In the genomic region with DNA sequence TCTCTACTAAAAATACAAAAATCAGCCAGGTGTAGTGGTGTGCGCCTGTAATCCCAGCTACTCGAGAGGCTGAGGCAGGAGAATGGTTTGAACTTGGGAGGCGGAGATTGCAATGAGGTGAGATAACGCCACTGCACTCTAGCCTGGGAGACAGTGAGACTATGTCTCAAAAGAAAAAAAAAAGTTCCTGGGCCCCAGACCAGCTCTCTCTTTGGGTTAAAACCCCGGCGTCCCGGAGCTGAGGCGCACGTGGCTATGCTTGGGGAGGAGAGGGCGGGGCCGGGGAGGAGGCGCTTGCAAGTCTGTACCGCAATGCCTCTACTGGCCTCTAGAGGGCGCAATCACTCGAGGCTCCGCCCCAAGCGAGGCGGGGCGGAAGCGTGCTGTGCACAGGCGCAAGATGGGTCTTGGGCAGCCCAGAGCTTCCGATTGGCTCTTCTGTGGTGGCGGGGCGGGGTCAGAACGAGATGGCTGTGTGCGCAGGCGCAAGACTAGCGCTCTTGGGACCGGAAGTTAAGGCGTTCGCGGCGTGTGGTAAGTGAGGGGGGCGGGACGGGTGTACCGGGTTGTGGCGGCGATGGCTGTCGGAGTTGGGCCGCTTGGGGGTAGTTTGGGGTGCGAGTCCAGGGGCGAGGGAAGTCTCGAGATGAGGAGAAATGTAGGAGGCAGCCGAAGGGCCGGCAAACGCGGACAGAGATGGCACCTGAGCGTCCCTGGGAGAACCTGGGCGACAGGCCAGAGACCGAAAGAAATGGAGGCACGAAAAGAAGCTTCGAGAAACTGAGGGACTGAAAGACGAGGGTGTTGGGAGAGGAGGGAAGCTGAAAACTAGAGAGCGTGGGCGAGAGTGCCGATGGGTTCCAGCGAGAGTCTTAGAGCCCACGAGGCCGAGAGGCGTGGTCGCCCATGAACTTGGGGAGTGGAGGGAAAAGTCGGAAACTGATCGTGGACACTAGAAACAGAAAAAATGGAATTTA, we compare ENCODE assay signal across 1 cellular context.
TF ChIP-seq lines count a peak whose summit lies in the region.

A gene with protein sequence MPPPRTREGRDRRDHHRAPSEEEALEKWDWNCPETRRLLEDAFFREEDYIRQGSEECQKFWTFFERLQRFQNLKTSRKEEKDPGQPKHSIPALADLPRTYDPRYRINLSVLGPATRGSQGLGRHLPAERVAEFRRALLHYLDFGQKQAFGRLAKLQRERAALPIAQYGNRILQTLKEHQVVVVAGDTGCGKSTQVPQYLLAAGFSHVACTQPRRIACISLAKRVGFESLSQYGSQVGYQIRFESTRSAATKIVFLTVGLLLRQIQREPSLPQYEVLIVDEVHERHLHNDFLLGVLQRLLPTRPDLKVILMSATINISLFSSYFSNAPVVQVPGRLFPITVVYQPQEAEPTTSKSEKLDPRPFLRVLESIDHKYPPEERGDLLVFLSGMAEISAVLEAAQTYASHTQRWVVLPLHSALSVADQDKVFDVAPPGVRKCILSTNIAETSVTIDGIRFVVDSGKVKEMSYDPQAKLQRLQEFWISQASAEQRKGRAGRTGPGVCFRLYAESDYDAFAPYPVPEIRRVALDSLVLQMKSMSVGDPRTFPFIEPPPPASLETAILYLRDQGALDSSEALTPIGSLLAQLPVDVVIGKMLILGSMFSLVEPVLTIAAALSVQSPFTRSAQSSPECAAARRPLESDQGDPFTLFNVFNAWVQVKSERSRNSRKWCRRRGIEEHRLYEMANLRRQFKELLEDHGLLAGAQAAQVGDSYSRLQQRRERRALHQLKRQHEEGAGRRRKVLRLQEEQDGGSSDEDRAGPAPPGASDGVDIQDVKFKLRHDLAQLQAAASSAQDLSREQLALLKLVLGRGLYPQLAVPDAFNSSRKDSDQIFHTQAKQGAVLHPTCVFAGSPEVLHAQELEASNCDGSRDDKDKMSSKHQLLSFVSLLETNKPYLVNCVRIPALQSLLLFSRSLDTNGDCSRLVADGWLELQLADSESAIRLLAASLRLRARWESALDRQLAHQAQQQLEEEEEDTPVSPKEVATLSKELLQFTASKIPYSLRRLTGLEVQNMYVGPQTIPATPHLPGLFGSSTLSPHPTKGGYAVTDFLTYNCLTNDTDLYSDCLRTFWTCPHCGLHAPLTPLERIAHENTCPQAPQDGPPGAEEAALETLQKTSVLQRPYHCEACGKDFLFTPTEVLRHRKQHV (plus strand): TSS at position 497 of the 977 bp plus-strand sequence. CDS start 3,716 bp downstream, outside the sequence.

TF ChIP-seq in A549, 52 proteins besides CTCF, POLR2A, EP300 and RAD21 (continued from another document):
- no peak for TF ChIP-seq REST (IDR thresholded peaks at IDR 0.05)
- TF ChIP-seq POLR2AphosphoS2 (conservative IDR thresholded peaks at IDR 0.05; ENCODE audit: low read length), result no peak
- TF ChIP-seq, protein P1, sequence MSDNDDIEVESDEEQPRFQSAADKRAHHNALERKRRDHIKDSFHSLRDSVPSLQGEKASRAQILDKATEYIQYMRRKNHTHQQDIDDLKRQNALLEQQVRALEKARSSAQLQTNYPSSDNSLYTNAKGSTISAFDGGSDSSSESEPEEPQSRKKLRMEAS (IDR thresholded peaks at IDR 0.05), result peak; percentile 99
- no peak for TF ChIP-seq SREBF2 (IDR thresholded peaks at IDR 0.05)
- peak; percentile 63 for TF ChIP-seq BHLHE40 (IDR thresholded peaks at IDR 0.05; ENCODE audit: low read depth, low read length)
- TF ChIP-seq, protein P2, sequence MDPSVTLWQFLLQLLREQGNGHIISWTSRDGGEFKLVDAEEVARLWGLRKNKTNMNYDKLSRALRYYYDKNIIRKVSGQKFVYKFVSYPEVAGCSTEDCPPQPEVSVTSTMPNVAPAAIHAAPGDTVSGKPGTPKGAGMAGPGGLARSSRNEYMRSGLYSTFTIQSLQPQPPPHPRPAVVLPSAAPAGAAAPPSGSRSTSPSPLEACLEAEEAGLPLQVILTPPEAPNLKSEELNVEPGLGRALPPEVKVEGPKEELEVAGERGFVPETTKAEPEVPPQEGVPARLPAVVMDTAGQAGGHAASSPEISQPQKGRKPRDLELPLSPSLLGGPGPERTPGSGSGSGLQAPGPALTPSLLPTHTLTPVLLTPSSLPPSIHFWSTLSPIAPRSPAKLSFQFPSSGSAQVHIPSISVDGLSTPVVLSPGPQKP (IDR thresholded peaks at IDR 0.05; ENCODE audit: low read depth, low read length), result peak; percentile 84; the same call in 1 of the 2 replicates
- TF ChIP-seq TFCP2L1 (CRISPR knock-in tag; IDR thresholded peaks at IDR 0.05), result peak; percentile 45; the same call in 1 of the 2 replicates
- peak; percentile 91 for TF ChIP-seq E2F6 (IDR thresholded peaks at IDR 0.05; ENCODE audit: borderline replicate concordance, low read depth)
- TF ChIP-seq NR3C1 (IDR thresholded peaks at IDR 0.05), result no peak
- TF ChIP-seq MAZ (IDR thresholded peaks at IDR 0.05; ENCODE audit: borderline replicate concordance, low read depth, low read length), result peak; percentile 72
- no peak for TF ChIP-seq ESRRA (IDR thresholded peaks at IDR 0.05; ENCODE audit: borderline replicate concordance, low read length)
